Comparison of ENCODE assay signal across 20 cellular contexts in genomic region chr16:64225696-64226095, GRCh38.
"Had no signal": no experiment of that assay in that cellular context is flagged by ENCODE, and none has a peak within 500 bp of the region (broad histone marks: within the 10 kb centered on the region; RNA-seq: fewer than 3 reads in every experiment).

No MANE protein-coding gene starts in this region.

- DNase-seq: activated CD4-positive, alpha-beta T cell treated with anti-CD3 and anti-CD28 coated beads for 1 hour; activated CD8-positive, alpha-beta memory T cell treated with anti-CD3 and anti-CD28 coated beads for 24 hours; activated CD8-positive, alpha-beta memory T cell treated with anti-CD3 and anti-CD28 coated beads, Interleukin-2, amount 50 U/mL, for 48 hours; activated effector memory CD4-positive, alpha-beta T cell treated with anti-CD3 and anti-CD28 coated beads, Interleukin-2, amount 50 U/mL, for 16 hours; activated T-cell treated with anti-CD3 and anti-CD28 coated beads, Interleukin-2, amount 50 U/mL, for 72 hours; body of pancreas; caudate nucleus; dorsolateral prefrontal cortex; gastrocnemius medialis; head of caudate nucleus; natural killer cell; ovary; psoas muscle; right lobe of liver; stimulated activated CD4-positive, alpha-beta T cell treated with anti-CD3 and anti-CD28 coated beads, Interleukin-4, amount 100 ng/mL, for 1 hour; stimulated activated naive CD8-positive, alpha-beta T cell treated with anti-CD3 and anti-CD28 coated beads, Interleukin-15, amount 100 ng/mL, for 72 hours; WERI-Rb-1 had no signal

- H3K4me3 ChIP-seq: body of pancreas, dorsolateral prefrontal cortex, gastrocnemius medialis, lung, ovary, psoas muscle, right lobe of liver, smooth muscle cell had no signal

- ATAC-seq: activated T-cell treated with anti-CD3 and anti-CD28 coated beads, Interleukin-2, amount 50 U/mL, for 72 hours; body of pancreas; gastrocnemius medialis; left lobe of liver; natural killer cell; psoas muscle; right lobe of liver; stimulated activated naive CD8-positive, alpha-beta T cell treated with anti-CD3 and anti-CD28 coated beads, Interleukin-15, amount 100 ng/mL, for 72 hours had no signal
